1 cellular context compared by ENCODE assay signal in genomic region chr19:11813801-11814706, GRCh38.
TF ChIP-seq lines count a peak whose summit lies in the region.

Gene ZNF440, plus strand, starts transcription at chr19:11814273. Its CDS starts 175 bp downstream, at chr19:11814448.

TF ChIP-seq in K562, 482 proteins besides CTCF, POLR2A, EP300 and RAD21 (continued from another document and continues in another):
- TF ChIP-seq ZNF407 (IDR thresholded peaks at IDR 0.05; ENCODE audit: low read depth) (no peak), HDAC1 (IDR thresholded peaks at IDR 0.05) (peak in 1 of 2 experiments; percentile 49; a peak in 1 of 4 replicates), RBM22 (IDR thresholded peaks at IDR 0.05; ENCODE audit: low read depth, low read length, poor library complexity, severe bottlenecking) (no peak), THAP7 (CRISPR knock-in tag; IDR thresholded peaks at IDR 0.05) (no peak), HOXB6 (CRISPR knock-in tag; IDR thresholded peaks at IDR 0.05; ENCODE audit: borderline replicate concordance) (no peak), NR2F6 (CRISPR knock-in tag; IDR thresholded peaks at IDR 0.05) (no peak), ZNF445 (CRISPR knock-in tag; IDR thresholded peaks at IDR 0.05; ENCODE audit: low read depth) (no peak), ELF1 (tag; IDR thresholded peaks at IDR 0.05) (no peak), NELFE (IDR thresholded peaks at IDR 0.05; ENCODE audit: insufficient read depth, insufficient read length) (no peak), MLLT1 (IDR thresholded peaks at IDR 0.05) (peak in 1 of 2 experiments; percentile 67; a peak in 2 of 4 replicates), ZC3H4 (CRISPR knock-in tag; IDR thresholded peaks at IDR 0.05; ENCODE audit: borderline replicate concordance) (no peak), ZNF124 (CRISPR knock-in tag; IDR thresholded peaks at IDR 0.05) (no peak), ATF7 (IDR thresholded peaks at IDR 0.05) (peak; percentile 42; the same call in 1 of the 2 replicates), ARHGAP35 (IDR thresholded peaks at IDR 0.05; ENCODE audit: partially characterized antibody) (no peak), FOXA3 (CRISPR knock-in tag; conservative IDR thresholded peaks at IDR 0.05 in 1 of 2, IDR thresholded peaks at IDR 0.05 in 1 of 2) (no peak), ELK3 (CRISPR knock-in tag; IDR thresholded peaks at IDR 0.05) (no peak), SAFB2 (IDR thresholded peaks at IDR 0.05; ENCODE audit: borderline replicate concordance, low read depth, low read length, severe bottlenecking) (no peak), RFX5 (IDR thresholded peaks at IDR 0.05; ENCODE audit: low read depth, low read length) (no peak), ZNF23 (CRISPR knock-in tag; IDR thresholded peaks at IDR 0.05) (no peak), CREBBP (IDR thresholded peaks at IDR 0.05; ENCODE audit: low read depth, low read length) (no peak), RBM39 (optimal IDR thresholded peaks at IDR 0.05; ENCODE audit: low read depth, low read length) (no peak), SAP30 (IDR thresholded peaks at IDR 0.05; ENCODE audit: borderline replicate concordance, insufficient read depth, low read depth, low read length, poor library complexity, severe bottlenecking) (peak; percentile 64), GABPA (tag; conservative IDR thresholded peaks at IDR 0.05; ENCODE audit: low read depth) (peak; percentile 62; the same call in 1 of the 2 replicates), NR2C2 (CRISPR knock-in tag; IDR thresholded peaks at IDR 0.05) (peak; percentile 67; the same call in 1 of the 2 replicates), NR2C2 (tag; IDR thresholded peaks at IDR 0.05) (no peak), KLF16 (IDR thresholded peaks at IDR 0.05) (no peak), TEAD4 (IDR thresholded peaks at IDR 0.05; ENCODE audit: low read length) (no peak), TEAD4 (CRISPR knock-in tag; IDR thresholded peaks at IDR 0.05; ENCODE audit: borderline replicate concordance) (no peak)
- TF ChIP-seq, protein P1, sequence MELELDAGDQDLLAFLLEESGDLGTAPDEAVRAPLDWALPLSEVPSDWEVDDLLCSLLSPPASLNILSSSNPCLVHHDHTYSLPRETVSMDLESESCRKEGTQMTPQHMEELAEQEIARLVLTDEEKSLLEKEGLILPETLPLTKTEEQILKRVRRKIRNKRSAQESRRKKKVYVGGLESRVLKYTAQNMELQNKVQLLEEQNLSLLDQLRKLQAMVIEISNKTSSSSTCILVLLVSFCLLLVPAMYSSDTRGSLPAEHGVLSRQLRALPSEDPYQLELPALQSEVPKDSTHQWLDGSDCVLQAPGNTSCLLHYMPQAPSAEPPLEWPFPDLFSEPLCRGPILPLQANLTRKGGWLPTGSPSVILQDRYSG (tag; conservative IDR thresholded peaks at IDR 0.05; ENCODE audit: low read depth) = no peak
- TF ChIP-seq, protein P2, sequence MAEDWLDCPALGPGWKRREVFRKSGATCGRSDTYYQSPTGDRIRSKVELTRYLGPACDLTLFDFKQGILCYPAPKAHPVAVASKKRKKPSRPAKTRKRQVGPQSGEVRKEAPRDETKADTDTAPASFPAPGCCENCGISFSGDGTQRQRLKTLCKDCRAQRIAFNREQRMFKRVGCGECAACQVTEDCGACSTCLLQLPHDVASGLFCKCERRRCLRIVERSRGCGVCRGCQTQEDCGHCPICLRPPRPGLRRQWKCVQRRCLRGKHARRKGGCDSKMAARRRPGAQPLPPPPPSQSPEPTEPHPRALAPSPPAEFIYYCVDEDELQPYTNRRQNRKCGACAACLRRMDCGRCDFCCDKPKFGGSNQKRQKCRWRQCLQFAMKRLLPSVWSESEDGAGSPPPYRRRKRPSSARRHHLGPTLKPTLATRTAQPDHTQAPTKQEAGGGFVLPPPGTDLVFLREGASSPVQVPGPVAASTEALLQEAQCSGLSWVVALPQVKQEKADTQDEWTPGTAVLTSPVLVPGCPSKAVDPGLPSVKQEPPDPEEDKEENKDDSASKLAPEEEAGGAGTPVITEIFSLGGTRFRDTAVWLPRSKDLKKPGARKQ (CRISPR knock-in tag; IDR thresholded peaks at IDR 0.05) = no peak
- TF ChIP-seq, protein P3, sequence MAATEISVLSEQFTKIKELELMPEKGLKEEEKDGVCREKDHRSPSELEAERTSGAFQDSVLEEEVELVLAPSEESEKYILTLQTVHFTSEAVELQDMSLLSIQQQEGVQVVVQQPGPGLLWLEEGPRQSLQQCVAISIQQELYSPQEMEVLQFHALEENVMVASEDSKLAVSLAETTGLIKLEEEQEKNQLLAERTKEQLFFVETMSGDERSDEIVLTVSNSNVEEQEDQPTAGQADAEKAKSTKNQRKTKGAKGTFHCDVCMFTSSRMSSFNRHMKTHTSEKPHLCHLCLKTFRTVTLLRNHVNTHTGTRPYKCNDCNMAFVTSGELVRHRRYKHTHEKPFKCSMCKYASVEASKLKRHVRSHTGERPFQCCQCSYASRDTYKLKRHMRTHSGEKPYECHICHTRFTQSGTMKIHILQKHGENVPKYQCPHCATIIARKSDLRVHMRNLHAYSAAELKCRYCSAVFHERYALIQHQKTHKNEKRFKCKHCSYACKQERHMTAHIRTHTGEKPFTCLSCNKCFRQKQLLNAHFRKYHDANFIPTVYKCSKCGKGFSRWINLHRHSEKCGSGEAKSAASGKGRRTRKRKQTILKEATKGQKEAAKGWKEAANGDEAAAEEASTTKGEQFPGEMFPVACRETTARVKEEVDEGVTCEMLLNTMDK (IDR thresholded peaks at IDR 0.05; ENCODE audit: borderline replicate concordance, insufficient read depth, low read depth, low read length, poor library complexity, severe bottlenecking) = no peak
- TF ChIP-seq, protein P4, sequence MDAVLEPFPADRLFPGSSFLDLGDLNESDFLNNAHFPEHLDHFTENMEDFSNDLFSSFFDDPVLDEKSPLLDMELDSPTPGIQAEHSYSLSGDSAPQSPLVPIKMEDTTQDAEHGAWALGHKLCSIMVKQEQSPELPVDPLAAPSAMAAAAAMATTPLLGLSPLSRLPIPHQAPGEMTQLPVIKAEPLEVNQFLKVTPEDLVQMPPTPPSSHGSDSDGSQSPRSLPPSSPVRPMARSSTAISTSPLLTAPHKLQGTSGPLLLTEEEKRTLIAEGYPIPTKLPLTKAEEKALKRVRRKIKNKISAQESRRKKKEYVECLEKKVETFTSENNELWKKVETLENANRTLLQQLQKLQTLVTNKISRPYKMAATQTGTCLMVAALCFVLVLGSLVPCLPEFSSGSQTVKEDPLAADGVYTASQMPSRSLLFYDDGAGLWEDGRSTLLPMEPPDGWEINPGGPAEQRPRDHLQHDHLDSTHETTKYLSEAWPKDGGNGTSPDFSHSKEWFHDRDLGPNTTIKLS (IDR thresholded peaks at IDR 0.05; ENCODE audit: borderline replicate concordance, low read depth) = no peak
- TF ChIP-seq, protein P5, sequence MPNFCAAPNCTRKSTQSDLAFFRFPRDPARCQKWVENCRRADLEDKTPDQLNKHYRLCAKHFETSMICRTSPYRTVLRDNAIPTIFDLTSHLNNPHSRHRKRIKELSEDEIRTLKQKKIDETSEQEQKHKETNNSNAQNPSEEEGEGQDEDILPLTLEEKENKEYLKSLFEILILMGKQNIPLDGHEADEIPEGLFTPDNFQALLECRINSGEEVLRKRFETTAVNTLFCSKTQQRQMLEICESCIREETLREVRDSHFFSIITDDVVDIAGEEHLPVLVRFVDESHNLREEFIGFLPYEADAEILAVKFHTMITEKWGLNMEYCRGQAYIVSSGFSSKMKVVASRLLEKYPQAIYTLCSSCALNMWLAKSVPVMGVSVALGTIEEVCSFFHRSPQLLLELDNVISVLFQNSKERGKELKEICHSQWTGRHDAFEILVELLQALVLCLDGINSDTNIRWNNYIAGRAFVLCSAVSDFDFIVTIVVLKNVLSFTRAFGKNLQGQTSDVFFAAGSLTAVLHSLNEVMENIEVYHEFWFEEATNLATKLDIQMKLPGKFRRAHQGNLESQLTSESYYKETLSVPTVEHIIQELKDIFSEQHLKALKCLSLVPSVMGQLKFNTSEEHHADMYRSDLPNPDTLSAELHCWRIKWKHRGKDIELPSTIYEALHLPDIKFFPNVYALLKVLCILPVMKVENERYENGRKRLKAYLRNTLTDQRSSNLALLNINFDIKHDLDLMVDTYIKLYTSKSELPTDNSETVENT (CRISPR knock-in tag; IDR thresholded peaks at IDR 0.05) = peak; percentile 86
- TF ChIP-seq, protein P6, sequence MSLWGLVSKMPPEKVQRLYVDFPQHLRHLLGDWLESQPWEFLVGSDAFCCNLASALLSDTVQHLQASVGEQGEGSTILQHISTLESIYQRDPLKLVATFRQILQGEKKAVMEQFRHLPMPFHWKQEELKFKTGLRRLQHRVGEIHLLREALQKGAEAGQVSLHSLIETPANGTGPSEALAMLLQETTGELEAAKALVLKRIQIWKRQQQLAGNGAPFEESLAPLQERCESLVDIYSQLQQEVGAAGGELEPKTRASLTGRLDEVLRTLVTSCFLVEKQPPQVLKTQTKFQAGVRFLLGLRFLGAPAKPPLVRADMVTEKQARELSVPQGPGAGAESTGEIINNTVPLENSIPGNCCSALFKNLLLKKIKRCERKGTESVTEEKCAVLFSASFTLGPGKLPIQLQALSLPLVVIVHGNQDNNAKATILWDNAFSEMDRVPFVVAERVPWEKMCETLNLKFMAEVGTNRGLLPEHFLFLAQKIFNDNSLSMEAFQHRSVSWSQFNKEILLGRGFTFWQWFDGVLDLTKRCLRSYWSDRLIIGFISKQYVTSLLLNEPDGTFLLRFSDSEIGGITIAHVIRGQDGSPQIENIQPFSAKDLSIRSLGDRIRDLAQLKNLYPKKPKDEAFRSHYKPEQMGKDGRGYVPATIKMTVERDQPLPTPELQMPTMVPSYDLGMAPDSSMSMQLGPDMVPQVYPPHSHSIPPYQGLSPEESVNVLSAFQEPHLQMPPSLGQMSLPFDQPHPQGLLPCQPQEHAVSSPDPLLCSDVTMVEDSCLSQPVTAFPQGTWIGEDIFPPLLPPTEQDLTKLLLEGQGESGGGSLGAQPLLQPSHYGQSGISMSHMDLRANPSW (CRISPR knock-in tag; IDR thresholded peaks at IDR 0.05) = no peak; the same call in 1 of the 2 replicates
